In the genomic region with DNA sequence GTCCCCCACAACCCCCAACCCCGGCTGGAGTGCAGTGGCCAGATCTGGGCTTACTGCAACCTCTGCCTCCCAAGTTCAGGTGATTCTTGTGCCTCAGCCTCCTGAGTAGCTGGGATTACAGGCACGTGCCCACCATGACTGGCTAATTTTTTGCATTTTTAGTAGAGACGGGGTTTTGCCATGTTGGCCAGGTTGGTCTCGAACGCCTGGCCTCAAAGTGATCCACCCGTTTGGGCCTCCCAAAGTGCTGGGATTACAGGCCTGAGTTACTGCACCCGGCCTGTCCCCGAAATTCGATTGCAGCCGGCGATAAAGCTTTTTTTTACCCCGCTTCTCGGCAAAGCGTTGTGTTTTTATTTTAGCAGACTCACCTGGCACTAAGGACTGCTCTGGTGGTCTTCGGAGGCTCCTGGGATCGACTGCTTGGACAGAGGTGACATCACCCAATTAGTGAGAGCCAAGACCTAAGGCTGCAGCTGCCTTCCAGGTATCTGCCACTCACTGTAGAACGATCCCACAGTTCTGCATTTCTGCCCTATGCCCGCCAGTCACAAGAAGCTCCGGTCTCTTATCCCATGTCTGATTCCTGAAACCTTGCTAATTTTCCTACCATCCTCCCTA, we compare ENCODE assay signal across 12 cellular contexts.
DNase-seq lines count a peak whose midpoint lies in the region; ATAC-seq and TF ChIP-seq lines count a peak whose summit lies in the region.
"Had no signal": no experiment of that assay in that cellular context is flagged by ENCODE, and none has a peak within 500 bp of the region (broad histone marks: within the 10 kb centered on the region; RNA-seq: fewer than 3 reads in every experiment).

No MANE protein-coding gene starts in this region.

- H3K4me3 Mint-ChIP-seq in neural crest cell = peak overlapping the region; percentile 64

- H3K9ac ChIP-seq in Karpas-422 (ENCODE audit: low read length) = no peak overlapping the region

- peaks cover 3% of the 10 kb centered on the region for H3K27me3 Mint-ChIP-seq in neural crest cell (ENCODE audit: low read depth)

- no peak overlapping the region for H3K27ac Mint-ChIP-seq in neural crest cell (ENCODE audit: unreplicated experiment)

- H3K4me1 ChIP-seq in Karpas-422 (ENCODE audit: low read length) = no peaks in the 10 kb centered on the region; the same call in 1 of the 2 replicates
- H3K4me1 ChIP-seq: adrenal gland had no signal

- H3K4me2 ChIP-seq in Karpas-422 (ENCODE audit: low read depth, low read length, poor library complexity, severe bottlenecking) = no peak overlapping the region
- H3K4me2 ChIP-seq: smooth muscle cell had no signal

- H3K9me3 ChIP-seq in Karpas-422 (ENCODE audit: low read length) = peaks cover 5% of the 10 kb centered on the region; the same call in 1 of the 2 replicates
- H3K9me3 ChIP-seq: adrenal gland had no signal

- DNase-seq in Daoy (ENCODE audit: low read depth) (peak; percentile 30), Karpas-422 (peak; percentile 60), caudate nucleus (lab: John Stamatoyannopoulos, UW) (no peak), neural crest cell (ENCODE audit: low read depth, low spot score) (no peak), mucosa of gallbladder (ENCODE audit: low spot score) (no peak), Ammon's horn (ENCODE audit: low spot score) (no peak)
- DNase-seq: effector CD8-positive, alpha-beta T cell; NCI-H1436 treated with DMSO at 0.1 percent for 48 hours had no signal

- H3K4me1 Mint-ChIP-seq in neural crest cell = peaks cover 12% of the 10 kb centered on the region

- no peak overlapping the region for H3K27ac ChIP-seq in Karpas-422 (ENCODE audit: low read length)
- H3K27ac ChIP-seq in caudate nucleus (ENCODE audit: low read depth, low read length) = peak overlapping the region; percentile 8
- H3K27ac ChIP-seq: adrenal gland had no signal

- no peaks in the 10 kb centered on the region for H4K20me1 ChIP-seq in Karpas-422 (ENCODE audit: insufficient read depth, low read depth, low read length)

- no peak overlapping the region for H3K4me3 ChIP-seq in Karpas-422 (ENCODE audit: low read length)
- H3K4me3 ChIP-seq: adrenal gland, smooth muscle cell had no signal

- H3K9me3 Mint-ChIP-seq in neural crest cell = peaks cover 3% of the 10 kb centered on the region

- no peaks in the 10 kb centered on the region for H3K27me3 ChIP-seq in Karpas-422 (ENCODE audit: low read length)
- H3K27me3 ChIP-seq: adrenal gland had no signal

- H2AFZ ChIP-seq in Karpas-422 (ENCODE audit: low read length) = no peak overlapping the region

- H3K36me3 Mint-ChIP-seq in neural crest cell (ENCODE audit: low read depth) = no peaks in the 10 kb centered on the region

- no peaks in the 10 kb centered on the region for H3K36me3 ChIP-seq in Karpas-422 (ENCODE audit: insufficient read depth, low read length)
- H3K36me3 ChIP-seq: adrenal gland had no signal

- ATAC-seq in HG02623 (IDR thresholded peaks at IDR 0.05; ENCODE audit: unreplicated experiment) (no peak), GM19452 (IDR thresholded peaks at IDR 0.05; ENCODE audit: unreplicated experiment) (no peak)

- no peak for TF ChIP-seq CTCF in neural crest cell (conservative IDR thresholded peaks at IDR 0.05)

- no peaks in the 10 kb centered on the region for H3K9me2 ChIP-seq in Karpas-422 (replicated peaks; ENCODE audit: insufficient read depth, low read length)

- no peaks in the 10 kb centered on the region for H3K79me2 ChIP-seq in Karpas-422 (ENCODE audit: low read length)

Comparison
In these comparisons a context has a peak if more than half of its experiments do, and no peak if none do; other contexts are left out.
1. DNase-seq: peak in Daoy (single experiment) and Karpas-422 (single experiment); none in caudate nucleus (0 of 61), neural crest cell (single experiment), mucosa of gallbladder (single experiment) and Ammon's horn (single experiment).